ENCODE assay signal across 12 cellular contexts in the genomic region with DNA sequence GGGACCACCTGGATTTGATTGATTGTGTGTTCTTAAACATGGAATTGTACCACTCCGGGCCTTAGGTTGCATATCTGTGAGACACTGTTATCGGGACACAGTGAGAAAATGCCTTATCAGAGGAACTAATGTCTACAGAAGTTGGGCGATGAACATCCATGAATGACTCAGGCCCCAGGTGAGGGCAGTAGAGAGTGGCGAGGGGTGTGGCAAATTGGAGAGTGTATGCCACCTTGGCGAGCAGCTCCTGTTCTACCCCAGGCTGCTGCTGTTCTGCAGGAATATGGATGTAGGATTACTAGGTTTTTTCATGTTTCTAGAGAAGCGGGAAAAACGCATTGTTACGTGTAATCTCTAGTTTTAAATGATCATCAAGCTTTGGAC. TPM values are rescaled to one million over a fixed set of nuclear protein-coding genes. Genes with fewer than 3 reads are reported as not detected.
DNase-seq lines count a peak whose midpoint lies in the region; ATAC-seq and TF ChIP-seq lines count a peak whose summit lies in the region.
"Had no signal": no experiment of that assay in that cellular context is flagged by ENCODE, and none has a peak within 500 bp of the region (broad histone marks: within the 10 kb centered on the region; RNA-seq: fewer than 3 reads in every experiment).

No MANE protein-coding gene starts in this region.

- H3K27me3 ChIP-seq in PC-3 (ENCODE audit: low read length) = no peaks in the 10 kb centered on the region

- H3K27ac Mint-ChIP-seq in mesothelial cell of epicardium = peak overlapping the region; percentile 56

- H3K4me2 ChIP-seq in PC-3 (ENCODE audit: low read length) = no peak overlapping the region

- ATAC-seq in activated T-cell treated with anti-CD3 and anti-CD28 coated beads, Interleukin-2, amount 50 U/mL, for 4 hours = no peak
- ATAC-seq in GM19452 (IDR thresholded peaks at IDR 0.05; ENCODE audit: unreplicated experiment) = peak; percentile 17
- no peak for ATAC-seq in PC-3
- ATAC-seq in HG03159 (IDR thresholded peaks at IDR 0.05; ENCODE audit: unreplicated experiment) = no peak
- ATAC-seq: esophagus mucosa had no signal

- POLR2A ChIA-PET in PC-3 (lab: Charles Lee; ENCODE audit: unreplicated experiment) = no interaction called here

- no peak overlapping the region for H3K4me3 Mint-ChIP-seq in activated T-cell treated with anti-CD3 and anti-CD28 coated beads, Interleukin-2, amount 50 U/mL, for 4 hours
- H3K4me3 Mint-ChIP-seq in mesothelial cell of epicardium = no peak overlapping the region

- H3K27me3 Mint-ChIP-seq in activated T-cell treated with anti-CD3 and anti-CD28 coated beads, Interleukin-2, amount 50 U/mL, for 4 hours (ENCODE audit: low read depth) = no peaks in the 10 kb centered on the region
- H3K27me3 Mint-ChIP-seq in mesothelial cell of epicardium (ENCODE audit: low read depth) = no peaks in the 10 kb centered on the region
- H3K27me3 Mint-ChIP-seq: progenitor cell of endocrine pancreas had no signal

- H3K4me1 ChIP-seq in PC-3 (ENCODE audit: insufficient read depth, low read length) = no peaks in the 10 kb centered on the region

- H3K27ac ChIP-seq in PC-3 (ENCODE audit: low read length) = no peak overlapping the region

- CTCF ChIA-PET in PC-3 (lab: Charles Lee) = no interaction called here

- H3F3A ChIP-seq in PC-3 (ENCODE audit: low read length, unreplicated experiment) = no peaks in the 10 kb centered on the region

- peaks cover 18% of the 10 kb centered on the region for H3K36me3 Mint-ChIP-seq in activated T-cell treated with anti-CD3 and anti-CD28 coated beads, Interleukin-2, amount 50 U/mL, for 4 hours (ENCODE audit: insufficient read depth)
- H3K36me3 Mint-ChIP-seq in mesothelial cell of epicardium = peaks cover 19% of the 10 kb centered on the region

- TF ChIP-seq CTCF in PC-3 (conservative IDR thresholded peaks at IDR 0.05; ENCODE audit: low read depth, low read length) (0 out of 2 replicates have a peak, but pooled peaks have one; percentile 37), mesothelial cell of epicardium (IDR thresholded peaks at IDR 0.05; ENCODE audit: unreplicated experiment) (no peak)

- H3K36me3 ChIP-seq in PC-3 (ENCODE audit: low read depth, low read length) = 0 out of 2 replicates have a peak, but pooled peaks cover 3% of the 10 kb centered on the region

- H3K4me1 Mint-ChIP-seq in activated T-cell treated with anti-CD3 and anti-CD28 coated beads, Interleukin-2, amount 50 U/mL, for 4 hours (ENCODE audit: low read depth) = peaks cover 37% of the 10 kb centered on the region
- H3K4me1 Mint-ChIP-seq in mesothelial cell of epicardium = peaks cover 34% of the 10 kb centered on the region

- no peak overlapping the region for H3K9ac ChIP-seq in PC-3 (ENCODE audit: low read length)

- no peak overlapping the region for H2AFZ ChIP-seq in PC-3 (ENCODE audit: low read length)

- no peaks in the 10 kb centered on the region for H3K9me3 ChIP-seq in PC-3 (ENCODE audit: low read length)

- H3K79me2 ChIP-seq in PC-3 (ENCODE audit: low read length) = no peaks in the 10 kb centered on the region

- no peaks in the 10 kb centered on the region for H3K9me2 ChIP-seq in PC-3 (replicated peaks; ENCODE audit: low read length)

- BruUV-seq in PC-3 (replicated peaks; lab: Mats Ljungman, UMichigan) = no TSS peak

- H3K4me3 ChIP-seq in PC-3 (ENCODE audit: low read length) = no peak overlapping the region

- H4K20me1 ChIP-seq in PC-3 (ENCODE audit: low read length) = no peaks in the 10 kb centered on the region

- H3K9me3 Mint-ChIP-seq in activated T-cell treated with anti-CD3 and anti-CD28 coated beads, Interleukin-2, amount 50 U/mL, for 4 hours = no peaks in the 10 kb centered on the region
- H3K9me3 Mint-ChIP-seq in mesothelial cell of epicardium = no peaks in the 10 kb centered on the region

- intact Hi-C loops in PC-3 (cut with micrococcal nuclease) = no loop called here

- peak; percentile 11 for DNase-seq in activated T-cell treated with anti-CD3 and anti-CD28 coated beads, Interleukin-2, amount 50 U/mL, for 4 hours
- DNase-seq in activated T-cell treated with anti-CD3 and anti-CD28 coated beads for 4 hours (no peak), PC-3 (no peak), mesothelial cell of epicardium (ENCODE audit: low spot score in 2 of 2, unreplicated experiment in 2 of 2) (no peak), OCI-M1 (lab: John Stamatoyannopoulos, UW) (no peak), inferior parietal cortex (ENCODE audit: extremely low spot score) (no peak)
- DNase-seq: kidney glomerular epithelial cell, NCI-H2029 had no signal

RNA-seq across cellular contexts. Expression of gene CLEC16A, which starts 38.8 kb away (rescaled TPM):
- total RNA-seq in activated T-cell treated with anti-CD3 and anti-CD28 coated beads, Interleukin-2, amount 50 U/mL, for 4 hours = 10 to 100 TPM; 25.2 to 26.4 (median 26.3) TPM
- total RNA-seq in PC-3 (2014; rRNA removed) = 9.5 and 14.6 TPM in 2 replicates
- total RNA-seq in mesothelial cell of epicardium = 40.5 to 44.9 TPM (median 43.3 TPM) in 3 replicates

RNA-seq across cellular contexts. Expression of gene DEXI, which starts 40.9 kb away (rescaled TPM):
- 10 to 100 TPM; 27.0 to 30.2 (median 29.5) TPM for total RNA-seq in activated T-cell treated with anti-CD3 and anti-CD28 coated beads, Interleukin-2, amount 50 U/mL, for 4 hours
- 36.1 and 43.2 TPM in 2 replicates for total RNA-seq in PC-3 (2014; rRNA removed)
- total RNA-seq in mesothelial cell of epicardium = 31.2 to 33.0 TPM (median 31.5 TPM) in 3 replicates
